ENCODE assay signal across 8 cellular contexts in the genomic region with DNA sequence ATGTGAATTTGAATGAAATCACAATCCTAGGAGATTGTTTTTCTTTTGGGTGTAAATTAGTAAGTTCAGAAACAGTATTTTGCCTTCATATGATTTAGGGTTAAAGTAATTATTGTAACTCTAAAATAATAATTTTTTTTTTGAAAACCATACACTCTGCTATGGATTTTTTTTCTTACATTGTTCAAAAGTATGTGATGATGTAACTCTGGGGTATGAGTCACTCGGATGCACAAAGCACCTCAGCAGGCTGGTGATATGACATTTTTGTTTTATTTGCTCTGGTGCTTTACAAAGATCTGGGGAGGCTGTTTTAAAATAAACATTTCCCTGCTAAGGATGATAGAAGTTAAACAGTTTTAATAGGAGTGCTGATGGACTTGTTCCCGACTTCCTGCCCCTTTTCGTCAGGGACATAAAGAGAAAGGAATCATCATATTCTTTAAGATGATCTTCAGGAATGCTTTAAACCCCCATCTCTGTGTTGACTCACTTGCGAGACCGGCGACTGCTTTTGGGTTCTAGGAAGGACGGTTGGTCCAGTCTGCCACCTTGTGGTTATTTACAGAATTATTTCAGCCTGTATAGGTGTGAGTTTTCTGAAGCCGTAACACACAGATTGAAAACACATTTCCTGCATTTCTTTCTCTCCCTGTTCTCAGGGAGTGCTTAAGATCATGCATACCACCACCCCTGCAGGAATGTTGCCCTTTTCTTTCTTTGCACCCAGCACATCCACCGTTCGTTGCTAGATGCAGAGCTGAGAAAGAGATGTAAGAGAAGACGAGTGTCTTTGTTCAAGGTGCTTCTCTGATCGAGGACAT.
DNase-seq lines count a peak whose midpoint lies in the region; ATAC-seq, FAIRE-seq and TF ChIP-seq lines count a peak whose summit lies in the region.

No MANE protein-coding gene starts in this region.

- H3K79me2 ChIP-seq in KMS-11 (ENCODE audit: insufficient read depth, low read depth) (no peaks in the 10 kb centered on the region), osteoblast (ENCODE audit: insufficient read depth, low read length) (peaks cover 90% of the 10 kb centered on the region)

- H3K4me2 ChIP-seq in KMS-11 (peak overlapping the region; percentile 22; the same call in 1 of the 2 replicates), osteoblast (ENCODE audit: insufficient read depth, low read length) (peak overlapping the region; percentile 95)

- H3K4me1 ChIP-seq in KMS-11 (ENCODE audit: low read depth, poor library complexity, severe bottlenecking) (peaks cover 15% of the 10 kb centered on the region), osteoblast (ENCODE audit: insufficient read depth, low read length) (peaks cover 28% of the 10 kb centered on the region), tibial artery (peaks cover 0 to 85% (median 35%) of the 10 kb centered on the region in 4 donors)

- H4K20me1 ChIP-seq in KMS-11 (ENCODE audit: insufficient read depth) = no peaks in the 10 kb centered on the region
- H4K20me1 ChIP-seq in osteoblast (ENCODE audit: insufficient read depth, low read length) = peaks cover 43% of the 10 kb centered on the region

- intact Hi-C loops in tibial artery (cut with DNase I; ENCODE audit: low total_unique reads) = loop anchor here (5.0 to 10.0 kb wide), 3 partner anchors 71 to 441 kb away; partner anchors contain the start of gene RAPGEF2

- H2AFZ ChIP-seq in KMS-11 (ENCODE audit: low read depth) (no peak overlapping the region), osteoblast (ENCODE audit: low read length) (peak overlapping the region; percentile 56)

- TF ChIP-seq CTCF in KMS-11 (conservative IDR thresholded peaks at IDR 0.05; ENCODE audit: low read depth, low read length) (peak; percentile 96), osteoblast (IDR thresholded peaks at IDR 0.05; ENCODE audit: extremely low read depth, low read depth, low read length) (peak; percentile 79), tibial artery (IDR thresholded peaks at IDR 0.05) (peak; percentile 79 to 80)

- H3K4me3 ChIP-seq in KMS-11 (IDR thresholded peaks at IDR 0.05; ENCODE audit: insufficient read depth, low read depth, low read length) = no peak overlapping the region
- H3K4me3 ChIP-seq in osteoblast (ENCODE audit: insufficient read depth, low read length) = peak overlapping the region; percentile 66
- H3K4me3 ChIP-seq in tibial artery = no peak overlapping the region

- peak; percentile 84 for FAIRE-seq in frontal cortex (lab: Jason Lieb, UNC)

- no peak overlapping the region for H3K9ac ChIP-seq in KMS-11

- no peak overlapping the region for H3K27ac ChIP-seq in KMS-11
- peak overlapping the region; percentile 73 for H3K27ac ChIP-seq in osteoblast (ENCODE audit: low read depth, low read length)
- peak overlapping the region in 1 of 2 donors; percentile 7 for H3K27ac ChIP-seq in tibial artery

- peak; percentile 41 for ATAC-seq in GM21786 (IDR thresholded peaks at IDR 0.05; ENCODE audit: unreplicated experiment)

- DNase-seq in EL = peak; percentile 90
- DNase-seq in RKO (ENCODE audit: low spot score) = peak; percentile 88
- peak; percentile 9 for DNase-seq in activated T-helper 9 cell treated with anti-CD3 and anti-CD28 coated beads, Interleukin-2, amount 50 U/mL, for 16 hours (ENCODE audit: low read depth)
- peak in 1 of 2 donors; percentile 23 for DNase-seq in frontal cortex (ENCODE audit: low spot score in 2 of 2)
- DNase-seq in osteoblast (ENCODE audit: insufficient read length, low spot score, missing footprints) = no peak
- peak; percentile 68 to 70 for DNase-seq in tibial artery

- H3K27me3 ChIP-seq in KMS-11 (ENCODE audit: insufficient read depth, low read depth) = no peaks in the 10 kb centered on the region
- no peaks in the 10 kb centered on the region for H3K27me3 ChIP-seq in osteoblast (ENCODE audit: insufficient read depth, low read length)
- no peaks in the 10 kb centered on the region for H3K27me3 ChIP-seq in tibial artery

- H3K36me3 ChIP-seq in KMS-11 (ENCODE audit: insufficient read depth) = no peaks in the 10 kb centered on the region
- H3K36me3 ChIP-seq in osteoblast (ENCODE audit: insufficient read depth, low read length) = no peaks in the 10 kb centered on the region
- no peaks in the 10 kb centered on the region for H3K36me3 ChIP-seq in tibial artery

- H3K9me3 ChIP-seq in osteoblast (ENCODE audit: low read depth, low read length) (no peaks in the 10 kb centered on the region), tibial artery (no peaks in the 10 kb centered on the region)
